ENCODE assay signal across 25 cellular contexts in genomic region chr6:128919831-128920230, GRCh38.
"Had no signal": no experiment of that assay in that cellular context is flagged by ENCODE, and none has a peak within 500 bp of the region (broad histone marks: within the 10 kb centered on the region; RNA-seq: fewer than 3 reads in every experiment).

No MANE protein-coding gene starts in this region.

- H3K4me1 ChIP-seq: breast epithelium, parathyroid adenoma, psoas muscle, sigmoid colon, spleen, testis, transverse colon had no signal

- H3K4me3 ChIP-seq: breast epithelium, esophagus muscularis mucosa, psoas muscle, sigmoid colon, spleen, testis, transverse colon had no signal

- H3K36me3 ChIP-seq: breast epithelium, sigmoid colon, spleen, transverse colon had no signal

- H3K9me3 ChIP-seq: breast epithelium, esophagus muscularis mucosa, psoas muscle, sigmoid colon, spleen, testis, transverse colon had no signal

- H3K27me3 ChIP-seq: breast epithelium, esophagus muscularis mucosa, sigmoid colon, spleen, testis, transverse colon had no signal

- H2AFZ ChIP-seq: parathyroid adenoma had no signal

- H3K9ac ChIP-seq: parathyroid adenoma had no signal

- ATAC-seq: activated naive CD4-positive, alpha-beta T cell treated with anti-CD3 and anti-CD28 coated beads, Interleukin-2, amount 50 U/mL, for 72 hours; activated T-cell treated with anti-CD3 and anti-CD28 coated beads, Interleukin-2, amount 50 U/mL, for 72 hours; left cardiac atrium; left ventricle myocardium superior; psoas muscle had no signal

- H3K79me2 ChIP-seq: parathyroid adenoma had no signal

- H3K27ac ChIP-seq: breast epithelium, esophagus muscularis mucosa, parathyroid adenoma, psoas muscle, sigmoid colon, spleen, testis, transverse colon had no signal

- DNase-seq: activated CD4-positive, alpha-beta T cell treated with anti-CD3 and anti-CD28 coated beads for 4 hours; activated CD4-positive, alpha-beta T cell treated with anti-CD3 and anti-CD28 coated beads, Interleukin-2, amount 50 U/mL, for 4 hours; activated naive CD4-positive, alpha-beta T cell; activated T-cell treated with anti-CD3 and anti-CD28 coated beads for 4 hours; activated T-cell treated with anti-CD3 and anti-CD28 coated beads, Interleukin-2, amount 50 U/mL, for 72 hours; central memory CD4-positive, alpha-beta T cell; dermis blood vessel endothelial cell; effector CD4-positive, alpha-beta T cell; head of caudate nucleus; hippocampal formation; left cardiac atrium; left ventricle myocardium superior; mammary epithelial cell; naive B cell; psoas muscle; sigmoid colon; spleen; stimulated activated CD4-positive, alpha-beta T cell treated with anti-CD3 and anti-CD28 coated beads, Interleukin-2, amount 100 ng/mL, for 48 hours; stimulated activated naive CD4-positive, alpha-beta T cell treated with Interleukin-2 at 50 U/mL for 16 hours; testis; transverse colon had no signal
